26 cellular contexts compared by ENCODE assay signal in the genomic region with DNA sequence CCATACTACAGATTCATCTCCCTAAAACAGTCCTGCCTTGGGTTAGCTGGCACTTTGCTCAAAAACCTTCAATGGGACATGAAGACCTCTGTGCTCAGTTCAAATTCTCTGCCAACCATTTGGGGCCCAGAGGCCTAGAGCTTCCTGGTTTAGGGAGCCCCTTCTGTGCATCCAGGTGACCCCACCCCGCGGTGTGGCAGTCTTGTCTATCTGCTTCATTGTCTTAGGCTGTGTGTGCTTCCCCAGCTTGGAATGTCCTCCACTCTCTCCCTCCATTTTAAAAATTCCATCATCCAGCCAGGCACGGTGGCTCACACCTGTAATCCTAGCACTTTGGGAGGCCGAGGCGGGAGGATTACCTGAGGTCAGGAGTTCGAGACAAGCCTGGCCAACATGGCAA.
A peak's percentile ranks its signal among the peaks of the same experiment; 100 is the strongest.
DNase-seq lines count a peak whose midpoint lies in the region; ATAC-seq, FAIRE-seq and TF ChIP-seq lines count a peak whose summit lies in the region.
"Had no signal": no experiment of that assay in that cellular context is flagged by ENCODE, and none has a peak within 500 bp of the region (broad histone marks: within the 10 kb centered on the region; RNA-seq: fewer than 3 reads in every experiment).

No MANE protein-coding gene starts in this region.

- H3K36me3 Mint-ChIP-seq in T-helper 17 cell (ENCODE audit: low read depth) (peaks cover 2% of the 10 kb centered on the region), astrocyte (ENCODE audit: low read depth, unreplicated experiment) (peaks cover 3% of the 10 kb centered on the region), osteocyte (ENCODE audit: unreplicated experiment) (no peaks in the 10 kb centered on the region)
- no peaks in the 10 kb centered on the region for H3K36me3 Mint-ChIP-seq in stimulated activated effector memory CD8-positive, alpha-beta T cell treated with anti-CD3 and anti-CD28 coated beads, Interleukin-12 subunit alpha, Interleukin-12 subunit beta, amount 100 ng/mL, for 72 hours
- H3K36me3 Mint-ChIP-seq: CD14-positive monocyte; CD4-positive, CD25-positive, alpha-beta regulatory T cell had no signal

- H2AFZ ChIP-seq in astrocyte (ENCODE audit: low read depth, low read length): no peak overlapping the region

- H3K4me3 ChIP-seq in astrocyte (ENCODE audit: insufficient read depth, low read depth, low read length): no peak overlapping the region
- H3K4me3 ChIP-seq: BLaER1, GM12878 had no signal

- ATAC-seq in T-helper 17 cell: no peak
- ATAC-seq in stimulated activated effector memory CD8-positive, alpha-beta T cell treated with anti-CD3 and anti-CD28 coated beads, Interleukin-12 subunit alpha, Interleukin-12 subunit beta, amount 100 ng/mL, for 72 hours: no peak
- ATAC-seq: GM12878 had no signal

- H3K79me2 ChIP-seq in astrocyte (ENCODE audit: insufficient read depth, low read length): no peaks in the 10 kb centered on the region

- peaks cover 3% of the 10 kb centered on the region for H3K4me1 Mint-ChIP-seq in T-helper 17 cell
- no peaks in the 10 kb centered on the region for H3K4me1 Mint-ChIP-seq in astrocyte (ENCODE audit: low read depth, unreplicated experiment)
- H3K4me1 Mint-ChIP-seq in osteocyte (ENCODE audit: unreplicated experiment): no peaks in the 10 kb centered on the region
- no peaks in the 10 kb centered on the region for H3K4me1 Mint-ChIP-seq in stimulated activated effector memory CD8-positive, alpha-beta T cell treated with anti-CD3 and anti-CD28 coated beads, Interleukin-12 subunit alpha, Interleukin-12 subunit beta, amount 100 ng/mL, for 72 hours
- H3K4me1 Mint-ChIP-seq: CD14-positive monocyte; CD4-positive, alpha-beta memory T cell; CD4-positive, CD25-positive, alpha-beta regulatory T cell had no signal

- H3K4me3 Mint-ChIP-seq in T-helper 17 cell: no peak overlapping the region
- no peak overlapping the region for H3K4me3 Mint-ChIP-seq in astrocyte (ENCODE audit: unreplicated experiment)
- H3K4me3 Mint-ChIP-seq in osteocyte (ENCODE audit: unreplicated experiment): no peak overlapping the region
- no peak overlapping the region for H3K4me3 Mint-ChIP-seq in stimulated activated effector memory CD8-positive, alpha-beta T cell treated with anti-CD3 and anti-CD28 coated beads, Interleukin-12 subunit alpha, Interleukin-12 subunit beta, amount 100 ng/mL, for 72 hours
- H3K4me3 Mint-ChIP-seq: CD4-positive, alpha-beta memory T cell; CD4-positive, CD25-positive, alpha-beta regulatory T cell; CD8-positive, alpha-beta memory T cell had no signal

- H3K9me3 ChIP-seq in T-helper 17 cell (ENCODE audit: control insufficient read depth, low read length, poor library complexity, severe bottlenecking): no peaks in the 10 kb centered on the region
- no peaks in the 10 kb centered on the region for H3K9me3 ChIP-seq in astrocyte (ENCODE audit: insufficient read depth, low read depth, low read length)
- H3K9me3 ChIP-seq: BE2C had no signal

- no peak for TF ChIP-seq CTCF in astrocyte (IDR thresholded peaks at IDR 0.05; ENCODE audit: insufficient read depth, low read depth, low read length)
- no peak for TF ChIP-seq CTCF in osteocyte (IDR thresholded peaks at IDR 0.05)

- H3K9me3 Mint-ChIP-seq in astrocyte (ENCODE audit: unreplicated experiment) (peaks cover 2% of the 10 kb centered on the region), osteocyte (ENCODE audit: unreplicated experiment) (peaks cover 7% of the 10 kb centered on the region)
- H3K9me3 Mint-ChIP-seq in stimulated activated effector memory CD8-positive, alpha-beta T cell treated with anti-CD3 and anti-CD28 coated beads, Interleukin-12 subunit alpha, Interleukin-12 subunit beta, amount 100 ng/mL, for 72 hours: peaks cover 10% of the 10 kb centered on the region

- no peaks in the 10 kb centered on the region for H3K27me3 ChIP-seq in astrocyte (ENCODE audit: insufficient read depth, low read length)
- H3K27me3 ChIP-seq: BE2C, BLaER1 had no signal

- peak overlapping the region; percentile 0 for H3K27ac Mint-ChIP-seq in T-helper 17 cell
- H3K27ac Mint-ChIP-seq in astrocyte (ENCODE audit: unreplicated experiment): peak overlapping the region; percentile 62
- no peak overlapping the region for H3K27ac Mint-ChIP-seq in osteocyte (ENCODE audit: unreplicated experiment)
- no peak overlapping the region for H3K27ac Mint-ChIP-seq in stimulated activated effector memory CD8-positive, alpha-beta T cell treated with anti-CD3 and anti-CD28 coated beads, Interleukin-12 subunit alpha, Interleukin-12 subunit beta, amount 100 ng/mL, for 72 hours
- H3K27ac Mint-ChIP-seq: CD14-positive monocyte had no signal

- H3K36me3 ChIP-seq in astrocyte (ENCODE audit: insufficient read depth, low read length): no peaks in the 10 kb centered on the region
- H3K36me3 ChIP-seq: BE2C, BLaER1 had no signal

- no peak overlapping the region for H3K9ac ChIP-seq in astrocyte (ENCODE audit: low read length)
- H3K9ac ChIP-seq: BLaER1 had no signal

- H4K20me1 ChIP-seq in astrocyte (ENCODE audit: insufficient read depth, low read length): no peaks in the 10 kb centered on the region
- H4K20me1 ChIP-seq: BLaER1 had no signal

- no peak for FAIRE-seq in astrocyte (lab: Jason Lieb, UNC)
- FAIRE-seq: A204.1, GM12878, GM12892, GM18507 had no signal

- H3K27ac ChIP-seq in astrocyte (ENCODE audit: low read depth, low read length): no peak overlapping the region
- H3K27ac ChIP-seq: BLaER1 had no signal

- H3K4me2 ChIP-seq in astrocyte (ENCODE audit: low read length): no peak overlapping the region
- H3K4me2 ChIP-seq: BLaER1 had no signal

- no peaks in the 10 kb centered on the region for H3K27me3 Mint-ChIP-seq in T-helper 17 cell
- H3K27me3 Mint-ChIP-seq in astrocyte (ENCODE audit: low read depth, unreplicated experiment): peaks cover 8% of the 10 kb centered on the region
- peaks cover 9% of the 10 kb centered on the region for H3K27me3 Mint-ChIP-seq in osteocyte (ENCODE audit: unreplicated experiment)

- DNase-seq in T-helper 17 cell: no peak
- DNase-seq in astrocyte (ENCODE audit: low read depth): no peak
- DNase-seq in osteocyte (ENCODE audit: extremely low spot score, unreplicated experiment): peak; percentile 54
- no peak for DNase-seq in stimulated activated effector memory CD8-positive, alpha-beta T cell treated with anti-CD3 and anti-CD28 coated beads, Interleukin-12 subunit alpha, Interleukin-12 subunit beta, amount 100 ng/mL, for 72 hours (ENCODE audit: low spot score in 2 of 2)
- DNase-seq in NCI-H748 (lab: John Stamatoyannopoulos, UW; ENCODE audit: unreplicated experiment): no peak
- DNase-seq: 8988T; ACHN; BE2C; C1 segment of cervical spinal cord; CD4-positive, alpha-beta memory T cell; CD4-positive, CD25-positive, alpha-beta regulatory T cell; CD8-positive, alpha-beta memory T cell; COR-L47; DMS 273 treated with DMSO at 0.1 percent for 48 hours; DMS153; DMS53; DMS79; DND-41; EL; GDM1 had no signal

- no peaks in the 10 kb centered on the region for H3K4me1 ChIP-seq in astrocyte (ENCODE audit: insufficient read depth, low read length)
- H3K4me1 ChIP-seq: BE2C, BLaER1 had no signal

Comparison
In these comparisons a context has a peak if more than half of its experiments do, and no peak if none do; other contexts are left out.
1. H3K27ac Mint-ChIP-seq: peak in T-helper 17 cell (single experiment) and astrocyte (single experiment); none in osteocyte (single experiment) and stimulated activated effector memory CD8-positive, alpha-beta T cell treated with anti-CD3 and anti-CD28 coated beads, Interleukin-12 subunit alpha, Interleukin-12 subunit beta, amount 100 ng/mL, for 72 hours (single experiment).